27 cellular contexts compared by ENCODE assay signal in the genomic region with DNA sequence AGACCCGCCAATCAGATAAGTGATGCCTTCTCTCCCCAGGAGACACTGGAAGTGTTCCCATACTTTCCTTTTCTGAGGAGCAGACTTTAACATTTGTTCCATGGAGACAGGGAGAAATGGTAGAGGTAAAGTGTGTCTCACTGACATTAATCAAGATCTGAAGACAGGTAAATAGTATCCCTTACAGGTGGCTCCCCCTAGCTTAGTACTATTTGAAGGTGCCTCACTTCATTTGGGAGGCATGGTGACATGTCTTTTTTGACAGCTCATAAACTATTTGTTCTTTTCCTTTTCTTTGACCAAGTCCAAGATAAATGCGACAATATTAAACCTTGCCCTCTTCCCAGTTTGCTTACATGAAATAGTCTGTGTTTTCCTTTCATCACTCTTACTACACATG.
"Had no signal": no experiment of that assay in that cellular context is flagged by ENCODE, and none has a peak within 500 bp of the region (broad histone marks: within the 10 kb centered on the region; RNA-seq: fewer than 3 reads in every experiment).

No MANE protein-coding gene starts in this region.

- H3K27ac ChIP-seq: brain microvascular endothelial cell, coronary artery, dorsolateral prefrontal cortex, esophagus muscularis mucosa, gastroesophageal sphincter, heart right ventricle, hepatocyte had no signal

- H3K36me3 Mint-ChIP-seq: activated naive CD8-positive, alpha-beta T cell had no signal

- H3K4me2 ChIP-seq: hepatocyte had no signal

- H3K9me3 Mint-ChIP-seq: activated CD4-positive, alpha-beta memory T cell treated with anti-CD3 and anti-CD28 coated beads, Interleukin-2, amount 10 ng/mL, durations not matched to agents 7 days and 5 days; activated CD4-positive, alpha-beta T cell treated with anti-CD3 and anti-CD28 coated beads, Interleukin-2, amount 10 ng/mL, durations not matched to agents 7 days and 5 days; dendritic cell treated with granulocyte-macrophage colony-stimulating factor and Interleukin-4, amounts not matched to agents 40 ng/mL and 50 ng/mL, for 4 days had no signal

- DNase-seq: activated CD4-positive, alpha-beta memory T cell treated with anti-CD3 and anti-CD28 coated beads, Interleukin-2, amount 10 ng/mL, durations not matched to agents 7 days and 5 days; activated CD4-positive, alpha-beta T cell treated with anti-CD3 and anti-CD28 coated beads for 1 hour; activated CD4-positive, alpha-beta T cell treated with anti-CD3 and anti-CD28 coated beads for 4 hours; activated CD4-positive, alpha-beta T cell treated with anti-CD3 and anti-CD28 coated beads, Interleukin-2, amount 10 ng/mL, durations not matched to agents 7 days and 5 days; activated CD4-positive, alpha-beta T cell treated with anti-CD3 and anti-CD28 coated beads, Interleukin-2, amount 50 U/mL, for 4 hours; activated effector memory CD4-positive, alpha-beta T cell treated with Interleukin-2 at 50 U/mL for 16 hours; activated gamma-delta T cell treated with Interleukin-2 at 50 U/mL for 16 hours; activated naive CD4-positive, alpha-beta T cell treated with anti-CD3 and anti-CD28 coated beads, Interleukin-2, amount 50 U/mL, for 16 hours; activated naive CD4-positive, alpha-beta T cell treated with Interleukin-2 at 50 U/mL for 16 hours; activated T-cell treated with anti-CD3 and anti-CD28 coated beads, Interleukin-2, amount 50 U/mL, for 4 hours; amniotic stem cell; anterior cingulate cortex; brain microvascular endothelial cell; dorsolateral prefrontal cortex; effector memory CD4-positive, alpha-beta T cell; erythroblast; foreskin melanocyte; heart right ventricle; T-helper 2 cell had no signal

- H3K27me3 ChIP-seq: brain microvascular endothelial cell, dorsolateral prefrontal cortex, esophagus muscularis mucosa, gastroesophageal sphincter, heart right ventricle, hepatocyte had no signal

- H3K27me3 Mint-ChIP-seq: activated CD4-positive, alpha-beta memory T cell treated with anti-CD3 and anti-CD28 coated beads, Interleukin-2, amount 10 ng/mL, durations not matched to agents 7 days and 5 days; activated CD4-positive, alpha-beta T cell treated with anti-CD3 and anti-CD28 coated beads, Interleukin-2, amount 10 ng/mL, durations not matched to agents 7 days and 5 days; activated naive CD8-positive, alpha-beta T cell; activated T-helper 17 cell treated with anti-CD3 and anti-CD28 coated beads, Interleukin-2, amount 50 U/mL, for 72 hours; central memory CD8-positive, alpha-beta T cell; dendritic cell treated with granulocyte-macrophage colony-stimulating factor and Interleukin-4, amounts not matched to agents 40 ng/mL and 50 ng/mL, for 4 days had no signal

- H3K4me3 Mint-ChIP-seq: activated CD4-positive, alpha-beta memory T cell treated with anti-CD3 and anti-CD28 coated beads, Interleukin-2, amount 10 ng/mL, durations not matched to agents 7 days and 5 days; activated CD4-positive, alpha-beta T cell treated with anti-CD3 and anti-CD28 coated beads, Interleukin-2, amount 10 ng/mL, durations not matched to agents 7 days and 5 days; activated naive CD8-positive, alpha-beta T cell; activated T-cell treated with anti-CD3 and anti-CD28 coated beads, Interleukin-2, amount 50 U/mL, for 4 hours; activated T-helper 17 cell treated with anti-CD3 and anti-CD28 coated beads, Interleukin-2, amount 50 U/mL, for 72 hours; central memory CD8-positive, alpha-beta T cell; dendritic cell treated with granulocyte-macrophage colony-stimulating factor and Interleukin-4, amounts not matched to agents 40 ng/mL and 50 ng/mL, for 4 days had no signal

- H2AFZ ChIP-seq: hepatocyte had no signal

- H3K36me3 ChIP-seq: brain microvascular endothelial cell, esophagus muscularis mucosa, gastroesophageal sphincter, heart right ventricle had no signal

- ATAC-seq: activated T-cell treated with anti-CD3 and anti-CD28 coated beads, Interleukin-2, amount 50 U/mL, for 4 hours; activated T-helper 17 cell treated with anti-CD3 and anti-CD28 coated beads, Interleukin-2, amount 50 U/mL, for 72 hours; gastroesophageal sphincter; heart right ventricle had no signal

- H3K4me1 ChIP-seq: esophagus muscularis mucosa, gastroesophageal sphincter, heart right ventricle had no signal

- H3K27ac Mint-ChIP-seq: activated CD4-positive, alpha-beta memory T cell treated with anti-CD3 and anti-CD28 coated beads, Interleukin-2, amount 10 ng/mL, durations not matched to agents 7 days and 5 days; activated CD4-positive, alpha-beta T cell treated with anti-CD3 and anti-CD28 coated beads, Interleukin-2, amount 10 ng/mL, durations not matched to agents 7 days and 5 days; activated naive CD8-positive, alpha-beta T cell; activated T-helper 17 cell treated with anti-CD3 and anti-CD28 coated beads, Interleukin-2, amount 50 U/mL, for 72 hours; dendritic cell treated with granulocyte-macrophage colony-stimulating factor and Interleukin-4, amounts not matched to agents 40 ng/mL and 50 ng/mL, for 4 days had no signal

- H3K4me1 Mint-ChIP-seq: activated CD4-positive, alpha-beta memory T cell treated with anti-CD3 and anti-CD28 coated beads, Interleukin-2, amount 10 ng/mL, durations not matched to agents 7 days and 5 days; activated CD4-positive, alpha-beta T cell treated with anti-CD3 and anti-CD28 coated beads, Interleukin-2, amount 10 ng/mL, durations not matched to agents 7 days and 5 days; activated T-helper 17 cell treated with anti-CD3 and anti-CD28 coated beads, Interleukin-2, amount 50 U/mL, for 72 hours; central memory CD8-positive, alpha-beta T cell had no signal

- H3K4me3 ChIP-seq: coronary artery, dorsolateral prefrontal cortex, esophagus muscularis mucosa, gastroesophageal sphincter, heart right ventricle, hepatocyte had no signal

- H3K79me2 ChIP-seq: hepatocyte had no signal

- H3K9me3 ChIP-seq: esophagus muscularis mucosa, gastroesophageal sphincter, heart right ventricle had no signal
